ENCODE assay signal across 17 cellular contexts in genomic region chr18:32867330-32867729, GRCh38.
DNase-seq lines count a peak whose midpoint lies in the region; ATAC-seq and TF ChIP-seq lines count a peak whose summit lies in the region.
"Had no signal": no experiment of that assay in that cellular context is flagged by ENCODE, and none has a peak within 500 bp of the region (broad histone marks: within the 10 kb centered on the region; RNA-seq: fewer than 3 reads in every experiment).

No MANE protein-coding gene starts in this region.

- no peaks in the 10 kb centered on the region for H3K9me2 ChIP-seq in OCI-LY1 (ENCODE audit: low read depth, low read length)

- peaks cover 50 to 71% of the 10 kb centered on the region in 2 donors for H3K4me1 Mint-ChIP-seq in stimulated activated naive B cell treated with anti-CD40 and anti-IgM and Interleukin-4, amounts not matched to agents 10 μg/mL and 1 μg/mL and 100 μg/mL, for 72 hours

- no peaks in the 10 kb centered on the region for H3K36me3 ChIP-seq in OCI-LY1 (ENCODE audit: insufficient read depth, low read length)
- no peaks in the 10 kb centered on the region for H3K36me3 ChIP-seq in iPS-15b (ENCODE audit: control insufficient read depth, insufficient read depth, low read length)

- H3K4me3 ChIP-seq in OCI-LY1 (ENCODE audit: low read depth, low read length, poor library complexity, severe bottlenecking) (peak overlapping the region; percentile 30), iPS-15b (ENCODE audit: low read depth, low read length) (no peak overlapping the region)
- H3K4me3 ChIP-seq: SK-N-MC had no signal

- peak overlapping the region; percentile 20 for H3K27ac ChIP-seq in OCI-LY1 (ENCODE audit: low read depth, low read length, poor library complexity, severe bottlenecking)
- H3K27ac ChIP-seq: C4-2B, KMS-11, SK-N-MC had no signal

- DNase-seq in stimulated activated naive B cell treated with anti-CD40 and anti-IgM and Interleukin-4, amounts not matched to agents 10 μg/mL and 1 μg/mL and 100 μg/mL, for 72 hours, result no peak
- DNase-seq: ACHN, GOT3, NCI-H1436, NCI-H2029, NCI-H345, NCI-H524 treated with DMSO at 0.1 percent for 48 hours, Right ventricle myocardium superior had no signal

- peaks cover 31% of the 10 kb centered on the region for H3K4me1 ChIP-seq in OCI-LY1 (ENCODE audit: insufficient read depth, low read length, severe bottlenecking)
- H3K4me1 ChIP-seq in iPS-15b (ENCODE audit: control insufficient read depth, insufficient read depth, low read length), result peaks cover 8% of the 10 kb centered on the region

- H3K4me3 Mint-ChIP-seq in stimulated activated naive B cell treated with anti-CD40 and anti-IgM and Interleukin-4, amounts not matched to agents 10 μg/mL and 1 μg/mL and 100 μg/mL, for 72 hours, result peak overlapping the region; percentile 44 to 72

- no peaks in the 10 kb centered on the region for H3K9me3 ChIP-seq in OCI-LY1 (ENCODE audit: low read length)
- H3K9me3 ChIP-seq in iPS-15b (ENCODE audit: control insufficient read depth, insufficient read depth, low read length), result no peaks in the 10 kb centered on the region

- no peaks in the 10 kb centered on the region for H3K27me3 Mint-ChIP-seq in stimulated activated naive B cell treated with anti-CD40 and anti-IgM and Interleukin-4, amounts not matched to agents 10 μg/mL and 1 μg/mL and 100 μg/mL, for 72 hours

- H3K36me3 Mint-ChIP-seq in stimulated activated naive B cell treated with anti-CD40 and anti-IgM and Interleukin-4, amounts not matched to agents 10 μg/mL and 1 μg/mL and 100 μg/mL, for 72 hours, result peaks cover 2 to 5% of the 10 kb centered on the region in 2 donors

- no peaks in the 10 kb centered on the region for H3F3A ChIP-seq in OCI-LY1 (ENCODE audit: insufficient read depth, low read length)

- peak overlapping the region; percentile 64 for H3K4me2 ChIP-seq in OCI-LY1 (ENCODE audit: low read length)
- H3K4me2 ChIP-seq: KMS-11 had no signal

- no peaks in the 10 kb centered on the region for H3K79me2 ChIP-seq in OCI-LY1 (ENCODE audit: insufficient read depth, low read length)

- no peak for TF ChIP-seq CTCF in OCI-LY1 (IDR thresholded peaks at IDR 0.05; ENCODE audit: low read length)

- H3K27me3 ChIP-seq in OCI-LY1 (ENCODE audit: insufficient read depth, low read length) (no peaks in the 10 kb centered on the region), iPS-15b (ENCODE audit: control insufficient read depth, insufficient read depth, low read length) (no peaks in the 10 kb centered on the region)

- peak overlapping the region; percentile 38; the same call in 1 of the 2 replicates for H2AFZ ChIP-seq in OCI-LY1 (ENCODE audit: low read length)

- ATAC-seq in GM19395 (IDR thresholded peaks at IDR 0.05; ENCODE audit: unreplicated experiment) (peak; percentile 44), HG02798 (IDR thresholded peaks at IDR 0.05; ENCODE audit: poor library complexity, unreplicated experiment) (no peak), HG02759 (IDR thresholded peaks at IDR 0.05; ENCODE audit: unreplicated experiment) (no peak), HG02938 (IDR thresholded peaks at IDR 0.05; ENCODE audit: unreplicated experiment) (no peak)
- ATAC-seq in stimulated activated naive B cell treated with anti-CD40 and anti-IgM and Interleukin-4, amounts not matched to agents 10 μg/mL and 1 μg/mL and 100 μg/mL, for 72 hours (replicated peaks), result peak; percentile 68 to 75

- peak overlapping the region; percentile 84 for H3K27ac Mint-ChIP-seq in stimulated activated naive B cell treated with anti-CD40 and anti-IgM and Interleukin-4, amounts not matched to agents 10 μg/mL and 1 μg/mL and 100 μg/mL, for 72 hours

- H4K20me1 ChIP-seq in OCI-LY1 (ENCODE audit: insufficient read depth, low read length), result no peaks in the 10 kb centered on the region

- H3K9ac ChIP-seq in OCI-LY1 (ENCODE audit: low read length) (peak overlapping the region; percentile 13; the same call in 1 of the 2 replicates), iPS-15b (ENCODE audit: low read depth, low read length) (peak overlapping the region; percentile 17)
- H3K9ac ChIP-seq: KMS-11 had no signal

- peaks cover 4 to 5% of the 10 kb centered on the region in 2 donors for H3K9me3 Mint-ChIP-seq in stimulated activated naive B cell treated with anti-CD40 and anti-IgM and Interleukin-4, amounts not matched to agents 10 μg/mL and 1 μg/mL and 100 μg/mL, for 72 hours

Comparison
In these comparisons a context has a peak if more than half of its experiments do, and no peak if none do; other contexts are left out.
1. ATAC-seq: peak in GM19395 (single experiment) and stimulated activated naive B cell treated with anti-CD40 and anti-IgM and Interleukin-4, amounts not matched to agents 10 μg/mL and 1 μg/mL and 100 μg/mL, for 72 hours (2 of 2); none in HG02798 (single experiment), HG02759 (single experiment) and HG02938 (single experiment).